12 cellular contexts compared by ENCODE assay signal in genomic region chr9:95750725-95751644, GRCh38.
A peak's percentile ranks its signal among the peaks of the same experiment; 100 is the strongest.
DNase-seq lines count a peak whose midpoint lies in the region; ATAC-seq lines count a peak whose summit lies in the region.
"Had no signal": no experiment of that assay in that cellular context is flagged by ENCODE, and none has a peak within 500 bp of the region (broad histone marks: within the 10 kb centered on the region; RNA-seq: fewer than 3 reads in every experiment).

No MANE protein-coding gene starts in this region.

- intact Hi-C loops in sciatic nerve (cut with DNase I): no loop called here

- H3K27me3 ChIP-seq in H7 (ENCODE audit: control insufficient read depth, insufficient read depth, low read length): peaks cover 25% of the 10 kb centered on the region
- H3K27me3 ChIP-seq: thyroid gland had no signal

- ATAC-seq in sciatic nerve (no peak), HG03175 (IDR thresholded peaks at IDR 0.05; ENCODE audit: unreplicated experiment) (no peak), HG03571 (IDR thresholded peaks at IDR 0.05; ENCODE audit: unreplicated experiment) (no peak)
- ATAC-seq: SK-N-SH treated with all-trans-retinoic acid at 6 μM for 48 hours had no signal

- no peaks in the 10 kb centered on the region for H3K36me3 ChIP-seq in H7 (replicated peaks; ENCODE audit: control insufficient read depth, insufficient read depth, low read length)
- H3K36me3 ChIP-seq: thyroid gland had no signal

- H3K4me3 ChIP-seq in H7 (ENCODE audit: insufficient read depth, low read depth, low read length): no peak overlapping the region
- H3K4me3 ChIP-seq: thyroid gland had no signal

- peak; percentile 65 for DNase-seq in activated effector memory CD4-positive, alpha-beta T cell treated with anti-CD3 and anti-CD28 coated beads, Interleukin-2, amount 50 U/mL, for 16 hours
- DNase-seq in activated effector memory CD4-positive, alpha-beta T cell treated with Interleukin-2 at 50 U/mL for 16 hours: no peak
- DNase-seq in H7 (peak; percentile 58), sciatic nerve (ENCODE audit: low spot score) (peak; percentile 43), NCI-H748 treated with DMSO at 0.1 percent for 48 hours (lab: John Stamatoyannopoulos, UW) (no peak)
- DNase-seq in activated T-cell treated with anti-CD3 and anti-CD28 coated beads, Interleukin-2, amount 50 U/mL, for 48 hours: peak; percentile 26 to 34
- DNase-seq: mesenchymal stem cell, NCI-H2171 treated with DMSO at 0.1 percent for 48 hours, thyroid gland had no signal

Comparison
In these comparisons a context has a peak if more than half of its experiments do, and no peak if none do; other contexts are left out.
1. DNase-seq: peak in activated effector memory CD4-positive, alpha-beta T cell treated with anti-CD3 and anti-CD28 coated beads, Interleukin-2, amount 50 U/mL, for 16 hours (single experiment), H7 (single experiment), activated T-cell treated with anti-CD3 and anti-CD28 coated beads, Interleukin-2, amount 50 U/mL, for 48 hours (2 of 2) and sciatic nerve (single experiment); none in activated effector memory CD4-positive, alpha-beta T cell treated with Interleukin-2 at 50 U/mL for 16 hours (single experiment) and NCI-H748 treated with DMSO at 0.1 percent for 48 hours (single experiment).